9 cellular contexts compared by ENCODE assay signal in the genomic region with DNA sequence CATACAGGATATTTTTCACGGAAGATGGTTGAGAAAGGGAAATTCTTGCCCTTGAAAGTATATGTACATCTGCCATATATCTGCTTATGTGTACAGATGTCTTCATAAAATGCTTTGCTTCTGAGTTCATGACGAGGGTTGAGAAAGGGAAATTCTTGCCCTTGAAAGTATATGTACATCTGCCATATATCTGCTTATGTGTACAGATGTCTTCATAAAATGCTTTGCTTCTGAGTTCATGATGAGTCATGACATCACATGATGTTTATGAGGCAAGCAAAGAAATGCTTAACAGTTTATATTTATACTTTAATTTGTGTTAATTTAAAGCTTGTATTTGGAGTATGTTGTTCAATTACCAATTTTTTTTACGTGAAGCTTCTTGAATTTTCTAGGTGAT. TPM values are rescaled to one million over a fixed set of nuclear protein-coding genes. Genes with fewer than 3 reads are reported as not detected.
DNase-seq lines count a peak whose midpoint lies in the region; ATAC-seq and TF ChIP-seq lines count a peak whose summit lies in the region.
"Not testable (repeated sequence)": the region's sequence is repeated elsewhere in the genome, so short reads cannot be mapped to it uniquely, and the experiment has no call there.
"Had no signal": no experiment of that assay in that cellular context is flagged by ENCODE, and none has a peak within 500 bp of the region (broad histone marks: within the 10 kb centered on the region; RNA-seq: fewer than 3 reads in every experiment).

No MANE protein-coding gene starts in this region.

- H3K27ac ChIP-seq in RWPE2 (ENCODE audit: poor library complexity, severe bottlenecking) = peak overlapping the region; percentile 92
- H3K27ac ChIP-seq in mesenchymal stem cell (ENCODE audit: low read length, poor library complexity, severe bottlenecking) = not testable (repeated sequence)

- not testable (repeated sequence) for H3K4me2 ChIP-seq in mesenchymal stem cell (ENCODE audit: low read length, poor library complexity, severe bottlenecking)

- not testable (repeated sequence) for H3K23ac ChIP-seq in mesenchymal stem cell (ENCODE audit: low read length in 2 of 2)

- not testable (repeated sequence) for H3K27me3 ChIP-seq in RWPE2 (ENCODE audit: insufficient read depth, poor library complexity, severe bottlenecking); mesenchymal stem cell (ENCODE audit: control insufficient read depth in 1 of 2, insufficient read depth in 1 of 2, low read length in 2 of 2)

- not testable (repeated sequence) for H3K4ac ChIP-seq in mesenchymal stem cell (ENCODE audit: low read depth in 1 of 2, low read length in 2 of 2)

- TF ChIP-seq CTCF in RWPE2 (IDR thresholded peaks at IDR 0.05; ENCODE audit: poor library complexity, severe bottlenecking); fibroblast of the aortic adventitia (IDR thresholded peaks at IDR 0.05; ENCODE audit: insufficient read depth, low read length): not testable (repeated sequence)

- WGBS in mesenchymal stem cell = 100% methylated on average over 1 of the region's 3 CpGs

- H3K4me1 ChIP-seq in RWPE2 (ENCODE audit: insufficient read depth, poor library complexity, severe bottlenecking) = peaks cover 38% of the 10 kb centered on the region
- not testable (repeated sequence) for H3K4me1 ChIP-seq in mesenchymal stem cell (ENCODE audit: control insufficient read depth, insufficient read depth, low read depth, low read length)

- not testable (repeated sequence) for H3K14ac ChIP-seq in mesenchymal stem cell (ENCODE audit: low read length in 2 of 2)

- not testable (repeated sequence) for H4K8ac ChIP-seq in mesenchymal stem cell (ENCODE audit: low read length)

- ATAC-seq in RWPE2 (ENCODE audit: low read depth) = peak; percentile 78

- not testable (repeated sequence) for H2BK120ac ChIP-seq in mesenchymal stem cell (ENCODE audit: low read depth, low read length)

- peaks cover 95% of the 10 kb centered on the region for H3K36me3 ChIP-seq in RWPE2 (ENCODE audit: low read depth)
- peaks cover 9 to 90% of the 10 kb centered on the region in 2 experiments for H3K36me3 ChIP-seq in mesenchymal stem cell (ENCODE audit: control insufficient read depth in 1 of 2, insufficient read depth in 2 of 2, low read depth in 1 of 2, low read length in 2 of 2)

- not testable (repeated sequence) for H3K4me3 ChIP-seq in RWPE2 (ENCODE audit: severe bottlenecking); fibroblast of the aortic adventitia (ENCODE audit: low read depth, low read length); mesenchymal stem cell (ENCODE audit: insufficient read depth in 1 of 2, low read depth in 1 of 2, low read length in 2 of 2)

- H2BK5ac ChIP-seq in mesenchymal stem cell (ENCODE audit: low read depth, low read length, poor library complexity, severe bottlenecking) = not testable (repeated sequence)

- not testable (repeated sequence) for H3K9me3 ChIP-seq in RWPE2 (ENCODE audit: severe bottlenecking); mesenchymal stem cell (ENCODE audit: control insufficient read depth, low read length)

- H2BK15ac ChIP-seq in mesenchymal stem cell (ENCODE audit: low read depth, poor library complexity, severe bottlenecking) = not testable (repeated sequence)

- DNase-seq in A172 (ENCODE audit: low spot score) (peak; percentile 44), EH (ENCODE audit: low read depth) (peak; percentile 67), M059J (ENCODE audit: low read depth) (peak; percentile 25), amniotic stem cell (lab: John Stamatoyannopoulos, UW) (peak; percentile 10), dermis blood vessel endothelial cell (peak; percentile 26), fibroblast of the aortic adventitia (ENCODE audit: low read depth) (peak; percentile 59), mesenchymal stem cell (peak; percentile 90)
- DNase-seq in RWPE2 (ENCODE audit: low spot score) = not testable (repeated sequence)

- not testable (repeated sequence) for H3K18ac ChIP-seq in mesenchymal stem cell (ENCODE audit: low read depth in 1 of 2, low read length in 2 of 2)

- not testable (repeated sequence) for H3K79me1 ChIP-seq in mesenchymal stem cell (replicated peaks; ENCODE audit: low read length, poor library complexity, severe bottlenecking)

- H4K91ac ChIP-seq in mesenchymal stem cell (ENCODE audit: low read length) = not testable (repeated sequence)

- not testable (repeated sequence) for H2AFZ ChIP-seq in mesenchymal stem cell (ENCODE audit: low read depth, low read length)

- H3K9ac ChIP-seq in mesenchymal stem cell (ENCODE audit: low read length) = peak overlapping the region; percentile 29

- H2BK12ac ChIP-seq in mesenchymal stem cell (ENCODE audit: low read length in 2 of 2) = not testable (repeated sequence)

- not testable (repeated sequence) for H2AK5ac ChIP-seq in mesenchymal stem cell (ENCODE audit: low read length, severe bottlenecking)

RNA-seq across cellular contexts. Expression of a gene that starts 17.5 kb away (rescaled TPM):
- 94.9 and 102 TPM in 2 replicates for total RNA-seq in A172 (2014; rRNA removed; shearing (Covaris generic))
- 55.5 and 72.1 TPM in 2 replicates for total RNA-seq in M059J (2014; rRNA removed; shearing (Covaris generic))
- total RNA-seq in dermis blood vessel endothelial cell = 70.3 and 71.8 TPM in 2 replicates
- total RNA-seq in fibroblast of the aortic adventitia (ENCODE audit: low replicate concordance) = 14.2 and 57.3 TPM in 2 replicates
- 19.7 TPM for polyA plus RNA-seq in mesenchymal stem cell (2013, experiment 1 of 2)
- polyA plus RNA-seq in mesenchymal stem cell (2013, experiment 2 of 2) = 22.1 TPM

RNA-seq across cellular contexts. Expression of a gene that starts 31.6 kb away (rescaled TPM):
- total RNA-seq in A172 (2014; rRNA removed; shearing (Covaris generic)) = 31.6 and 31.7 TPM in 2 replicates
- total RNA-seq in M059J (2014; rRNA removed; shearing (Covaris generic)) = 20.3 and 20.9 TPM in 2 replicates
- total RNA-seq in dermis blood vessel endothelial cell (24.0 and 30.0 TPM in 2 replicates), fibroblast of the aortic adventitia (ENCODE audit: low replicate concordance) (12.2 and 29.9 TPM in 2 replicates)
- polyA plus RNA-seq in mesenchymal stem cell (2013, experiment 1 of 2) = 14.3 TPM
- 15.1 TPM for polyA plus RNA-seq in mesenchymal stem cell (2013, experiment 2 of 2)

RNA-seq across cellular contexts. Expression of a gene that starts 52.8 kb away (rescaled TPM):
- 1.1 and 1.2 TPM in 2 replicates for total RNA-seq in A172 (2014; rRNA removed; shearing (Covaris generic))
- 0.44 and 0.47 TPM in 2 replicates for total RNA-seq in M059J (2014; rRNA removed; shearing (Covaris generic))
- total RNA-seq in dermis blood vessel endothelial cell (0.09 and 0.17 TPM in 2 replicates), fibroblast of the aortic adventitia (ENCODE audit: low replicate concordance) (under 0.01 TPM in 1 of 2 replicates, not detected in the other)
- 0.33 TPM for polyA plus RNA-seq in mesenchymal stem cell (2013, experiment 1 of 2)
- polyA plus RNA-seq in mesenchymal stem cell (2013, experiment 2 of 2) = 0.27 TPM
- total RNA-seq: G401 had no signal
